ENCODE assay signal across 17 cellular contexts in genomic region chr12:75813066-75813465, GRCh38.
DNase-seq lines count a peak whose midpoint lies in the region; ATAC-seq and TF ChIP-seq lines count a peak whose summit lies in the region.
"Had no signal": no experiment of that assay in that cellular context is flagged by ENCODE, and none has a peak within 500 bp of the region (broad histone marks: within the 10 kb centered on the region; RNA-seq: fewer than 3 reads in every experiment).

No MANE protein-coding gene starts in this region.

- peaks cover 20% of the 10 kb centered on the region for H3K9me3 Mint-ChIP-seq in activated CD4-positive, alpha-beta T cell treated with anti-CD3 and anti-CD28 coated beads, Interleukin-2, amount 10 ng/mL, durations not matched to agents 24 days and 14 days
- peaks cover 14% of the 10 kb centered on the region for H3K9me3 Mint-ChIP-seq in T-helper 1 cell treated with Interleukin-12 subunit alpha and Interleukin-12 subunit beta and Interleukin-4 antibody, amounts not matched to agents 30 μg/mL and 1 μg/mL, for 36 hours
- H3K9me3 Mint-ChIP-seq in stimulated activated effector memory CD8-positive, alpha-beta T cell treated with anti-CD3 and anti-CD28 coated beads, Interleukin-12 subunit alpha, Interleukin-12 subunit beta, amount 100 ng/mL, for 72 hours = no peaks in the 10 kb centered on the region
- H3K9me3 Mint-ChIP-seq in mesothelial cell of epicardium = no peaks in the 10 kb centered on the region

- peaks cover 2% of the 10 kb centered on the region for H3K36me3 Mint-ChIP-seq in activated CD4-positive, alpha-beta T cell treated with anti-CD3 and anti-CD28 coated beads, Interleukin-2, amount 10 ng/mL, durations not matched to agents 24 days and 14 days (ENCODE audit: low read depth)
- no peaks in the 10 kb centered on the region for H3K36me3 Mint-ChIP-seq in T-helper 1 cell treated with Interleukin-12 subunit alpha and Interleukin-12 subunit beta and Interleukin-4 antibody, amounts not matched to agents 30 μg/mL and 1 μg/mL, for 36 hours (ENCODE audit: low read depth)
- no peaks in the 10 kb centered on the region for H3K36me3 Mint-ChIP-seq in stimulated activated effector memory CD8-positive, alpha-beta T cell treated with anti-CD3 and anti-CD28 coated beads, Interleukin-12 subunit alpha, Interleukin-12 subunit beta, amount 100 ng/mL, for 72 hours
- no peaks in the 10 kb centered on the region for H3K36me3 Mint-ChIP-seq in mesothelial cell of epicardium
- H3K36me3 Mint-ChIP-seq: CD14-positive monocyte had no signal

- H3K27me3 Mint-ChIP-seq in activated CD4-positive, alpha-beta T cell treated with anti-CD3 and anti-CD28 coated beads, Interleukin-2, amount 10 ng/mL, durations not matched to agents 24 days and 14 days = peaks cover 3% of the 10 kb centered on the region
- H3K27me3 Mint-ChIP-seq in T-helper 1 cell treated with Interleukin-12 subunit alpha and Interleukin-12 subunit beta and Interleukin-4 antibody, amounts not matched to agents 30 μg/mL and 1 μg/mL, for 36 hours (ENCODE audit: low read depth) = peaks cover 12% of the 10 kb centered on the region
- H3K27me3 Mint-ChIP-seq in mesothelial cell of epicardium (ENCODE audit: low read depth) = no peaks in the 10 kb centered on the region

- POLR2A ChIA-PET in GM10248 (lab: Yijun Ruan, JAX) = no interaction called here

- peak overlapping the region; percentile 7 for H3K27ac Mint-ChIP-seq in activated CD4-positive, alpha-beta T cell treated with anti-CD3 and anti-CD28 coated beads, Interleukin-2, amount 10 ng/mL, durations not matched to agents 24 days and 14 days
- peak overlapping the region; percentile 2 for H3K27ac Mint-ChIP-seq in T-helper 1 cell treated with Interleukin-12 subunit alpha and Interleukin-12 subunit beta and Interleukin-4 antibody, amounts not matched to agents 30 μg/mL and 1 μg/mL, for 36 hours
- H3K27ac Mint-ChIP-seq in stimulated activated effector memory CD8-positive, alpha-beta T cell treated with anti-CD3 and anti-CD28 coated beads, Interleukin-12 subunit alpha, Interleukin-12 subunit beta, amount 100 ng/mL, for 72 hours = peak overlapping the region; percentile 54
- no peak overlapping the region for H3K27ac Mint-ChIP-seq in mesothelial cell of epicardium
- H3K27ac Mint-ChIP-seq: CD14-positive monocyte; stimulated activated naive CD8-positive, alpha-beta T cell treated with anti-CD3 and anti-CD28 coated beads, Interleukin-15, amount 100 ng/mL, for 72 hours; T-helper 2 cell treated with Interferon-gamma antibody and Interleukin-4, amounts not matched to agents 5 μg/mL and 100 μg/mL, for 36 hours had no signal

- no peak overlapping the region for H3K4me3 Mint-ChIP-seq in activated CD4-positive, alpha-beta T cell treated with anti-CD3 and anti-CD28 coated beads, Interleukin-2, amount 10 ng/mL, durations not matched to agents 24 days and 14 days
- H3K4me3 Mint-ChIP-seq in T-helper 1 cell treated with Interleukin-12 subunit alpha and Interleukin-12 subunit beta and Interleukin-4 antibody, amounts not matched to agents 30 μg/mL and 1 μg/mL, for 36 hours = no peak overlapping the region
- H3K4me3 Mint-ChIP-seq in stimulated activated effector memory CD8-positive, alpha-beta T cell treated with anti-CD3 and anti-CD28 coated beads, Interleukin-12 subunit alpha, Interleukin-12 subunit beta, amount 100 ng/mL, for 72 hours = peak overlapping the region; percentile 11
- no peak overlapping the region for H3K4me3 Mint-ChIP-seq in mesothelial cell of epicardium
- H3K4me3 Mint-ChIP-seq: CD14-positive monocyte; stimulated activated naive CD8-positive, alpha-beta T cell treated with anti-CD3 and anti-CD28 coated beads, Interleukin-15, amount 100 ng/mL, for 72 hours; T-helper 2 cell treated with Interferon-gamma antibody and Interleukin-4, amounts not matched to agents 5 μg/mL and 100 μg/mL, for 36 hours had no signal

- TF ChIP-seq CTCF in GM10248 (IDR thresholded peaks at IDR 0.05; ENCODE audit: control extremely low read depth, extremely low read depth, low read depth, missing control alignments) = no peak
- no peak for TF ChIP-seq CTCF in mesothelial cell of epicardium (IDR thresholded peaks at IDR 0.05; ENCODE audit: unreplicated experiment)

- peaks cover 13% of the 10 kb centered on the region for H3K4me1 Mint-ChIP-seq in activated CD4-positive, alpha-beta T cell treated with anti-CD3 and anti-CD28 coated beads, Interleukin-2, amount 10 ng/mL, durations not matched to agents 24 days and 14 days
- peaks cover 8% of the 10 kb centered on the region for H3K4me1 Mint-ChIP-seq in T-helper 1 cell treated with Interleukin-12 subunit alpha and Interleukin-12 subunit beta and Interleukin-4 antibody, amounts not matched to agents 30 μg/mL and 1 μg/mL, for 36 hours (ENCODE audit: low read depth)
- peaks cover 36% of the 10 kb centered on the region for H3K4me1 Mint-ChIP-seq in stimulated activated effector memory CD8-positive, alpha-beta T cell treated with anti-CD3 and anti-CD28 coated beads, Interleukin-12 subunit alpha, Interleukin-12 subunit beta, amount 100 ng/mL, for 72 hours
- peaks cover 26% of the 10 kb centered on the region for H3K4me1 Mint-ChIP-seq in mesothelial cell of epicardium
- H3K4me1 Mint-ChIP-seq: CD14-positive monocyte had no signal

- intact Hi-C loops in activated CD4-positive, alpha-beta T cell treated with anti-CD3 and anti-CD28 coated beads, Interleukin-2, amount 10 ng/mL, durations not matched to agents 24 days and 14 days (cut with micrococcal nuclease) = loop anchor here (10.0 kb wide), 1 partner anchor 288 kb away; no protein-coding TSS in a partner anchor

- peak; percentile 44 for ATAC-seq in HG03039 (IDR thresholded peaks at IDR 0.05; ENCODE audit: unreplicated experiment)
- peak; percentile 84 for ATAC-seq in stimulated activated effector memory CD8-positive, alpha-beta T cell treated with anti-CD3 and anti-CD28 coated beads, Interleukin-12 subunit alpha, Interleukin-12 subunit beta, amount 100 ng/mL, for 72 hours
- ATAC-seq: A549; body of pancreas; esophagus mucosa; stimulated activated naive CD8-positive, alpha-beta T cell treated with anti-CD3 and anti-CD28 coated beads, Interleukin-15, amount 100 ng/mL, for 72 hours had no signal

- CTCF ChIA-PET in GM10248 (lab: Yijun Ruan, JAX) = interaction anchor here (2.0 kb wide), 1 partner anchor 10 kb away, joined by 8 read pairs; no protein-coding TSS in a partner anchor

- DNase-seq in activated CD4-positive, alpha-beta T cell treated with anti-CD3 and anti-CD28 coated beads, Interleukin-2, amount 10 ng/mL, durations not matched to agents 24 days and 14 days = no peak
- no peak for DNase-seq in activated CD4-positive, alpha-beta T cell treated with anti-CD3 and anti-CD28 coated beads, Interleukin-2, amount 50 U/mL, for 4 hours
- DNase-seq in stimulated activated effector memory CD8-positive, alpha-beta T cell treated with anti-CD3 and anti-CD28 coated beads, Interleukin-12 subunit alpha, Interleukin-12 subunit beta, amount 100 ng/mL, for 72 hours (ENCODE audit: low spot score in 2 of 2) = no peak
- DNase-seq in GM19240 (ENCODE audit: insufficient read length, low spot score) (no peak), GM10248 (ENCODE audit: extremely low spot score) (no peak), mesothelial cell of epicardium (ENCODE audit: low spot score in 2 of 2, unreplicated experiment in 2 of 2) (no peak)
- DNase-seq: activated CD4-positive, alpha-beta T cell treated with anti-CD3 and anti-CD28 coated beads for 1 hour; activated naive CD4-positive, alpha-beta T cell treated with anti-CD3 and anti-CD28 coated beads, Interleukin-2, amount 50 U/mL, for 16 hours; body of pancreas; stimulated activated CD4-positive, alpha-beta T cell treated with anti-CD3 and anti-CD28 coated beads, Interleukin-15, amount 100 ng/mL, for 24 hours; stimulated activated naive CD8-positive, alpha-beta T cell treated with anti-CD3 and anti-CD28 coated beads, Interleukin-15, amount 100 ng/mL, for 72 hours had no signal
